In the genomic region with DNA sequence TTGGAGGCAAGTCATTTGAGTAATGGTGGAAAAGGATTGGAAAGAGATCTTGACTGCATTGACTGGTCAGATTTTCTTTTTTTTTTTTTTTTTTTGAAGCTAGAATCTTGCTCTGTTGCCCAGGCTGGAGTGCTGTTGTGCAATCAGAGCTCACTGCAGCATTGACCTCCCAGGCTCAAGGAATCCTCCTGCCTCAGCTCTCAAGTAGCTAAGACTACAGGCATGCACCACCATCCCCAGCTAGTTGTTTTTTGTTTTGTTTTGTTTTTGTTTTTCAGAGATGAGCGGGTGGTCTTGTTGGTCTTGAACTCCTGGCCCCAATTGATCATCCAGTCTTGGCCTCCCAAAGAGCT, we compare ENCODE assay signal across 2 cellular contexts.
TF ChIP-seq lines count a peak whose summit lies in the region.

No MANE protein-coding gene starts in this region.

TF ChIP-seq in IMR-90, 13 proteins besides CTCF, POLR2A, EP300 and RAD21:
- peak; percentile 24; the same call in 1 of the 2 replicates for TF ChIP-seq CEBPB (IDR thresholded peaks at IDR 0.05; ENCODE audit: low read depth, low read length)
- TF ChIP-seq SMC3 (IDR thresholded peaks at IDR 0.05; ENCODE audit: low read depth, low read length) = no peak
TF ChIP-seq in IMR-90: peak in this region for 1.

TF ChIP-seq in WTC11, 78 proteins besides CTCF, POLR2A, EP300 and RAD21:
- TF ChIP-seq MXD4 (CRISPR knock-in tag; IDR thresholded peaks at IDR 0.05; ENCODE audit: borderline replicate concordance) (no peak), SOX15 (CRISPR knock-in tag; IDR thresholded peaks at IDR 0.05) (no peak), TEAD1 (CRISPR knock-in tag; IDR thresholded peaks at IDR 0.05) (no peak), ZNF121 (CRISPR knock-in tag; IDR thresholded peaks at IDR 0.05) (peak; percentile 22; the same call in 1 of the 2 replicates)
